ENCODE assay signal across 23 cellular contexts in the genomic region with DNA sequence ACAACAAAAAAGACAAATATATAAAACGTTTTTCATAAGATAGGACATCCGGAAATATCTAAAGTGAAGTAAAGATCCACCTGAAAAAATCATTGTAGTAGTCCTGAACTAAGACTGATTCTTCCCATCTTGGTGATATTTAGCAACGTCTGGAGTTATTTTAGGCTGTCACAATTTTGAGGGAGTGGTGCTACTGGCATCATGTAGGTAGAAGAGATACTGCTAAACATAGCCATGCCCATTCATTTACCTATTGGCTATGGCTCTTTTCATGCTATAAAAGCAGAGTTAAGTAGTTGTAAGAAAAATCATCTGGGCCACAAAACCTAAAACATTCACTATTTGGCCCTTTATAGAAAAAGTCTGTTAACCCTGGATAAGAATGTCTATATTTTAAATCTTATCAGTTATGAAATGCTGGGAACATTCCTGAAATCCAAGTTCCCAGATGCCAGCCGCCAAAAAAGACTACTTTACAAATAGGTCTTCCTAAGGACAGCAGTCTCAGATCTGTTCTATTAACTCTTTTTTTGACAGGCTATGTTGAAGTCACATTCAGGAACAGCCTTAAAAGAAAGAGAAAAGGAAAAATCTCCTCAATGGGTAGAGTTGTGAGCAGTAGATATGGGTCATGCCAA. TPM values are rescaled to one million over a fixed set of nuclear protein-coding genes. Genes with fewer than 3 reads are reported as not detected.
A peak's percentile ranks its signal among the peaks of the same experiment; 100 is the strongest.
DNase-seq lines count a peak whose midpoint lies in the region; ATAC-seq, FAIRE-seq and TF ChIP-seq lines count a peak whose summit lies in the region.
"Had no signal": no experiment of that assay in that cellular context is flagged by ENCODE, and none has a peak within 500 bp of the region (broad histone marks: within the 10 kb centered on the region; RNA-seq: fewer than 3 reads in every experiment).

No MANE protein-coding gene starts in this region.

- TF ChIP-seq RAD21 in HepG2 (CRISPR knock-in tag; IDR thresholded peaks at IDR 0.05), result no peak

- CTCF ChIA-PET in HepG2 (lab: Yijun Ruan, JAX; ENCODE audit: low intra/inter-chr PET ratio, low total read pairs), result no interaction called here

- no peak for TF ChIP-seq EP300 in HepG2 (IDR thresholded peaks at IDR 0.05; ENCODE audit: low read depth in 2 of 2, low read length in 2 of 2)
- no peak for TF ChIP-seq EP300 in HepG2 (CRISPR knock-in tag; IDR thresholded peaks at IDR 0.05; ENCODE audit: borderline replicate concordance)

- H3K27me3 ChIP-seq in HepG2 (ENCODE audit: control insufficient read depth in 1 of 2, insufficient read depth in 2 of 2, low read length in 2 of 2) (no peaks in the 10 kb centered on the region), right lobe of liver (no peaks in the 10 kb centered on the region), GM23248 (replicated peaks; ENCODE audit: insufficient read depth) (no peaks in the 10 kb centered on the region)
- H3K27me3 ChIP-seq: adrenal gland, pancreas, vagina had no signal

- H3K4me2 ChIP-seq in HepG2 (ENCODE audit: low read depth, low read length) (no peak overlapping the region), GM23248 (ENCODE audit: unreplicated experiment) (no peak overlapping the region)

- peaks cover 17% of the 10 kb centered on the region; the same call in 1 of the 2 replicates for H3F3A ChIP-seq in GM23248 (ENCODE audit: insufficient read depth)

- in situ Hi-C loops in HepG2 (cut with HindIII; ENCODE audit: extremely low pct_ligation_motif_present, low pct_unique_long_range_greater_than_20kb), result no loop called here
- in situ Hi-C loops in GM23248 (cut with MboI), result no loop called here

- H3K4me3 ChIP-seq in HepG2 (replicated peaks in 1 of 3; ENCODE audit: insufficient read depth in 1 of 3, low read depth in 2 of 3, low read length in 3 of 3) (no peak overlapping the region), right lobe of liver (no peak overlapping the region), fibroblast of villous mesenchyme (ENCODE audit: low read depth, low read length) (no peak overlapping the region), GM23248 (no peak overlapping the region)
- H3K4me3 ChIP-seq: adrenal gland, left ventricle myocardium inferior, pancreas, vagina had no signal

- peaks cover 65% of the 10 kb centered on the region for H3K4me1 ChIP-seq in HepG2 (ENCODE audit: insufficient read depth, low read length)
- peaks cover 0 to 5% (median 0%) of the 10 kb centered on the region in 4 donors for H3K4me1 ChIP-seq in right lobe of liver
- H3K4me1 ChIP-seq in GM23248 (ENCODE audit: insufficient read depth), result peaks cover 16% of the 10 kb centered on the region

- no peak for FAIRE-seq in HepG2 (lab: Jason Lieb, UNC)
- FAIRE-seq: pancreas had no signal

- H3K79me2 ChIP-seq in HepG2 (ENCODE audit: insufficient read depth, low read length), result peaks cover 88% of the 10 kb centered on the region
- H3K79me2 ChIP-seq in GM23248 (ENCODE audit: insufficient read depth), result peaks cover 91% of the 10 kb centered on the region

- WGBS in HepG2 (ENCODE audit: low lambda C conversion rate), result 86% methylated on average over 4 of the region's 4 CpGs
- WGBS in right lobe of liver (ENCODE audit: insufficient coverage, low coverage, low lambda C conversion rate, missing lambda C conversion rate), result 52% methylated on average over 4 of the region's 4 CpGs
- 40 to 42% methylated on average over 4 of the region's 4 CpGs for WGBS in GM23248 (ENCODE audit: low coverage in 1 of 2, low lambda C conversion rate in 2 of 2, missing lambda C conversion rate in 2 of 2), 2 experiments

- no peaks in the 10 kb centered on the region for H3K9me2 ChIP-seq in GM23248 (ENCODE audit: insufficient read depth)

- H3K9me3 ChIP-seq in HepG2 (ENCODE audit: low read length), result no peaks in the 10 kb centered on the region
- no peaks in the 10 kb centered on the region for H3K9me3 ChIP-seq in right lobe of liver
- H3K9me3 ChIP-seq in GM23248 (ENCODE audit: low read depth), result no peaks in the 10 kb centered on the region
- H3K9me3 ChIP-seq: adrenal gland, left ventricle myocardium inferior, pancreas, vagina had no signal

- BruUV-seq in HepG2 (replicated peaks; lab: Mats Ljungman, UMichigan), result no TSS peak

- H3K36me3 ChIP-seq in HepG2 (replicated peaks in 1 of 2; ENCODE audit: control insufficient read depth in 1 of 2, insufficient read depth in 2 of 2, low read length in 2 of 2) (0 out of 5 replicates have a peak, but pooled peaks cover 0 to 6% of the 10 kb centered on the region in 2 experiments), right lobe of liver (no peaks in the 10 kb centered on the region), GM23248 (ENCODE audit: low read depth) (no peaks in the 10 kb centered on the region)
- H3K36me3 ChIP-seq: adrenal gland, pancreas, vagina had no signal

- H3K27ac ChIP-seq in HepG2 (ENCODE audit: extremely low read length, insufficient read depth, low read length), result peak overlapping the region; percentile 94
- no peak overlapping the region for H3K27ac ChIP-seq in right lobe of liver
- H3K27ac ChIP-seq in GM23248, result no peak overlapping the region
- H3K27ac ChIP-seq: adrenal gland, C4-2B, epithelial cell of prostate, left ventricle myocardium inferior, pancreas, vagina, WERI-Rb-1 had no signal

- H3K9ac ChIP-seq in HepG2 (ENCODE audit: insufficient read depth, low read depth, low read length) (no peak overlapping the region), GM23248 (no peak overlapping the region)

- TF ChIP-seq CTCF in HepG2 (CRISPR knock-in tag; IDR thresholded peaks at IDR 0.05) (no peak), right lobe of liver (IDR thresholded peaks at IDR 0.05) (no peak), fibroblast of villous mesenchyme (IDR thresholded peaks at IDR 0.05; ENCODE audit: insufficient read depth, low read depth, low read length) (no peak)

- intact Hi-C loops in HepG2 (cut with micrococcal nuclease; ENCODE audit: unreplicated experiment), result no loop called here
- intact Hi-C loops in right lobe of liver (cut with DNase I), result no loop called here

- no peak overlapping the region for H2AFZ ChIP-seq in HepG2 (ENCODE audit: low read length)
- no peak overlapping the region for H2AFZ ChIP-seq in GM23248

- H4K20me1 ChIP-seq in HepG2 (ENCODE audit: insufficient read depth, low read length) (0 out of 2 replicates have a peak, but pooled peaks cover 8% of the 10 kb centered on the region), GM23248 (ENCODE audit: insufficient read depth) (no peaks in the 10 kb centered on the region)

- POLR2A ChIA-PET in HepG2 (lab: Yijun Ruan, JAX), result interaction anchor here (3.2 kb wide), 1 partner anchor 25 kb away, joined by 31 read pairs; no protein-coding TSS in a partner anchor

- DNase-seq in HepG2 (ENCODE audit: low spot score), result no peak
- DNase-seq in right lobe of liver, result no peak
- peak; percentile 59 for DNase-seq in amniotic epithelial cell (ENCODE audit: low read depth)
- peak; percentile 77 for DNase-seq in fibroblast of villous mesenchyme (ENCODE audit: low read depth)
- no peak for DNase-seq in NCI-H510A treated with DMSO at 0.1 percent for 48 hours (lab: John Stamatoyannopoulos, UW)
- no peak for DNase-seq in NCI-H187 treated with DMSO at 0.1 percent for 48 hours (lab: John Stamatoyannopoulos, UW)
- DNase-seq in GM23248, result no peak
- DNase-seq: activated gamma-delta T cell; foreskin melanocyte; left ventricle myocardium inferior; midbrain; NCI-H2081 treated with DMSO at 0.1 percent for 48 hours; NCI-H82; pancreas; stimulated activated CD4-positive, alpha-beta T cell treated with anti-CD3 and anti-CD28 coated beads, Interleukin-4, amount 100 ng/mL, for 1 hour; stimulated activated naive B cell treated with anti-CD40 and anti-IgM and Interleukin-4, amounts not matched to agents 10 μg/mL and 1 μg/mL and 100 μg/mL, for 72 hours; WERI-Rb-1 had no signal

- no peak for ATAC-seq in HepG2
- ATAC-seq in right lobe of liver, result no peak
- no peak for ATAC-seq in GM21737 (IDR thresholded peaks at IDR 0.05; ENCODE audit: unreplicated experiment)
- ATAC-seq: natural killer cell treated with Interleukin-12 subunit alpha and Interleukin-12 subunit beta and Interleukin-15 and Interleukin-18, amount 100 ng/mL, for 72 hours; pancreas; stimulated activated naive B cell treated with anti-CD40 and anti-IgM and Interleukin-4, amounts not matched to agents 10 μg/mL and 1 μg/mL and 100 μg/mL, for 72 hours had no signal

- no peak for TF ChIP-seq POLR2A in HepG2 (IDR thresholded peaks at IDR 0.05; ENCODE audit: insufficient read depth in 1 of 2, low read depth in 2 of 2, low read length in 2 of 2)
- no peak for TF ChIP-seq POLR2A in right lobe of liver (IDR thresholded peaks at IDR 0.05)

TF ChIP-seq in HepG2, 621 proteins besides CTCF, POLR2A, EP300 and RAD21:
- TF ChIP-seq ZFP41 (CRISPR knock-in tag; IDR thresholded peaks at IDR 0.05; ENCODE audit: borderline replicate concordance) (no peak), ZNF652 (CRISPR knock-in tag; IDR thresholded peaks at IDR 0.05; ENCODE audit: borderline replicate concordance, low read depth) (peak; percentile 40; the same call in 1 of the 2 replicates)
TF ChIP-seq in HepG2: peak in this region for 1.

RNA-seq across cellular contexts. Expression of gene RAPGEF6, which starts 27.0 kb away (rescaled TPM):
- total RNA-seq in HepG2 (2016; rRNA removed; fragmentation: Illumina TruSeq; extraction: Trizol) (23.3 and 24.6 TPM in 2 replicates), right lobe of liver (1 to 10 TPM; 3.7 to 9.1 (median 7.6) TPM), fibroblast of villous mesenchyme (15.8 and 21.6 TPM in 2 replicates)
- total RNA-seq in HepG2 (2016; cell fraction: cytosol; rRNA removed; fragmentation: Illumina TruSeq; extraction: Trizol; ENCODE audit: low read depth), result 7.5 and 10.7 TPM in 2 replicates
- total RNA-seq in HepG2 (2016; cell fraction: insoluble cytoplasmic fraction; rRNA removed; fragmentation: Illumina TruSeq; extraction: Trizol), result 20.2 and 24.5 TPM in 2 replicates
- total RNA-seq in HepG2 (2016; cell fraction: membrane; rRNA removed; fragmentation: Illumina TruSeq; extraction: Trizol), result 7.0 and 11.4 TPM in 2 replicates
- total RNA-seq in HepG2 (2016; cell fraction: nucleus; rRNA removed; fragmentation: Illumina TruSeq; extraction: Trizol), result 45.4 and 49.6 TPM in 2 replicates
- polyA plus RNA-seq in HepG2 (2011; rRNA removed) (7.3 and 7.7 TPM in 2 replicates), GM23248 (2016; fragmentation: Nextera tagmentation; extraction: Ambion mirVana) (4.2 and 6.9 TPM in 2 replicates)
- 3.5 and 5.4 TPM in 2 replicates for polyA plus RNA-seq in HepG2 (2011; cell fraction: cytosol; rRNA removed)
- 8.0 and 8.2 TPM in 2 replicates for polyA plus RNA-seq in HepG2 (2011; cell fraction: nucleus; rRNA removed)
- 7.9 and 14.6 TPM in 2 replicates for polyA plus RNA-seq in HepG2 (2012)
- 0.24 and 0.26 TPM in 2 replicates for polyA plus RNA-seq in HepG2 (2016; cell fraction: cytosol; fragmentation: Illumina TruSeq; extraction: Trizol; ENCODE audit: low read depth)
- 6.9 and 7.6 TPM in 2 replicates for polyA plus RNA-seq in HepG2 (2016; cell fraction: insoluble cytoplasmic fraction; fragmentation: Illumina TruSeq; extraction: Trizol; ENCODE audit: low read depth)
- polyA plus RNA-seq in HepG2 (2016; cell fraction: membrane; fragmentation: Illumina TruSeq; extraction: Trizol; ENCODE audit: low read depth), result 0.79 and 1.0 TPM in 2 replicates
- polyA plus RNA-seq in HepG2 (2016; cell fraction: nucleus; fragmentation: Illumina TruSeq; extraction: Trizol; ENCODE audit: insufficient read depth, low read depth), result 9.7 TPM in 2 replicates
- 20.8 and 24.5 TPM in 2 replicates for polyA minus RNA-seq in HepG2 (2011; rRNA and poly(A)+ RNA removed; ENCODE audit: low replicate concordance)
- 14.7 and 19.0 TPM in 2 replicates for polyA minus RNA-seq in HepG2 (2011; cell fraction: cytosol; rRNA and poly(A)+ RNA removed)
- polyA minus RNA-seq in HepG2 (2011; cell fraction: nucleus; rRNA and poly(A)+ RNA removed), result 125 and 131 TPM in 2 replicates
- 8.6 and 9.4 TPM in 2 replicates for total RNA-seq in GM23248 (2014; rRNA removed; shearing (Covaris generic))

Comparison
In these comparisons a context has a peak if more than half of its experiments do, and no peak if none do; other contexts are left out.
1. DNase-seq: peak in amniotic epithelial cell (single experiment) and fibroblast of villous mesenchyme (single experiment); none in HepG2 (single experiment), right lobe of liver (0 of 3), NCI-H510A treated with DMSO at 0.1 percent for 48 hours (single experiment), NCI-H187 treated with DMSO at 0.1 percent for 48 hours (single experiment) and GM23248 (single experiment).